1 cellular context compared by ENCODE assay signal in genomic region chr11:113947989-113948388, GRCh38.
TF ChIP-seq lines count a peak whose summit lies in the region.

No MANE protein-coding gene starts in this region.

TF ChIP-seq in SK-N-SH treated with all-trans-retinoic acid at 6 μM for 48 hours, 23 proteins besides CTCF, POLR2A, EP300 and RAD21 (continued from another document):
- TF ChIP-seq CREB5 (CRISPR knock-in tag; IDR thresholded peaks at IDR 0.05; ENCODE audit: low read depth) (no peak), BACH2 (CRISPR knock-in tag; IDR thresholded peaks at IDR 0.05; ENCODE audit: borderline replicate concordance) (no peak), ISL1 (CRISPR knock-in tag; IDR thresholded peaks at IDR 0.05) (no peak), ZC3H10 (CRISPR knock-in tag; IDR thresholded peaks at IDR 0.05) (no peak), ZNF8 (CRISPR knock-in tag; IDR thresholded peaks at IDR 0.05) (no peak), OSR1 (CRISPR knock-in tag; IDR thresholded peaks at IDR 0.05) (no peak), CSDC2 (CRISPR knock-in tag; IDR thresholded peaks at IDR 0.05) (no peak), ZNF70 (CRISPR knock-in tag; IDR thresholded peaks at IDR 0.05) (no peak)
